ENCODE assay signal across 15 cellular contexts in genomic region chr2:68799615-68800400, GRCh38.
A peak's percentile ranks its signal among the peaks of the same experiment; 100 is the strongest.
DNase-seq lines count a peak whose midpoint lies in the region; ATAC-seq, FAIRE-seq and TF ChIP-seq lines count a peak whose summit lies in the region.
"Had no signal": no experiment of that assay in that cellular context is flagged by ENCODE, and none has a peak within 500 bp of the region (broad histone marks: within the 10 kb centered on the region; RNA-seq: fewer than 3 reads in every experiment).

No MANE protein-coding gene starts in this region.

- no peak for TF ChIP-seq CTCF in kidney (IDR thresholded peaks at IDR 0.05; ENCODE audit: borderline replicate concordance, extremely low read depth, insufficient read depth)
- TF ChIP-seq CTCF in osteocyte (IDR thresholded peaks at IDR 0.05): no peak

- no peak overlapping the region for H3K9ac ChIP-seq in kidney (ENCODE audit: low read length in 2 of 2)

- no peak for ATAC-seq in naive thymus-derived CD8-positive, alpha-beta T cell
- ATAC-seq in GM21825 (IDR thresholded peaks at IDR 0.05; ENCODE audit: unreplicated experiment): no peak
- ATAC-seq: Right ventricle myocardium inferior had no signal

- peak overlapping the region; percentile 35 for H3K27ac Mint-ChIP-seq in activated T-helper 2 cell treated with anti-CD3 and anti-CD28 coated beads, Interferon-gamma antibody, Interleukin-2, Interleukin-4, amounts not matched to agents 10 μg/mL and 5 μg/mL and 100 μg/mL, durations not matched to agents 14 hours and 24 hours and 36 hours
- peak overlapping the region in 9 of 10 donors; percentile 26 to 87 (median 82) for H3K27ac Mint-ChIP-seq in naive thymus-derived CD8-positive, alpha-beta T cell
- no peak overlapping the region for H3K27ac Mint-ChIP-seq in osteocyte (ENCODE audit: unreplicated experiment)

- no peaks in the 10 kb centered on the region for H3K9me3 ChIP-seq in kidney (ENCODE audit: control insufficient read depth in 1 of 2, low read length in 2 of 2)
- H3K9me3 ChIP-seq: right lobe of liver had no signal

- H3K4me1 ChIP-seq in kidney (ENCODE audit: control insufficient read depth in 1 of 2, insufficient read depth in 1 of 2, low read depth in 1 of 2, low read length in 2 of 2): peaks cover 0 to 2% of the 10 kb centered on the region in 2 donors
- H3K4me1 ChIP-seq: right lobe of liver had no signal

- POLR2A ChIA-PET in naive thymus-derived CD8-positive, alpha-beta T cell (lab: Charles Lee): interaction anchor here (0.6 kb wide), 1 partner anchor 10 kb away, joined by 3 read pairs; no protein-coding TSS in a partner anchor

- H3K4me3 Mint-ChIP-seq in activated T-helper 2 cell treated with anti-CD3 and anti-CD28 coated beads, Interferon-gamma antibody, Interleukin-2, Interleukin-4, amounts not matched to agents 10 μg/mL and 5 μg/mL and 100 μg/mL, durations not matched to agents 14 hours and 24 hours and 36 hours (ENCODE audit: low read depth): no peak overlapping the region
- H3K4me3 Mint-ChIP-seq in naive thymus-derived CD8-positive, alpha-beta T cell: peak overlapping the region in 1 of 10 donors; percentile 4
- no peak overlapping the region for H3K4me3 Mint-ChIP-seq in osteocyte (ENCODE audit: unreplicated experiment)

- peaks cover 31% of the 10 kb centered on the region for H3K4me1 Mint-ChIP-seq in activated T-helper 2 cell treated with anti-CD3 and anti-CD28 coated beads, Interferon-gamma antibody, Interleukin-2, Interleukin-4, amounts not matched to agents 10 μg/mL and 5 μg/mL and 100 μg/mL, durations not matched to agents 14 hours and 24 hours and 36 hours (ENCODE audit: low read depth)
- H3K4me1 Mint-ChIP-seq in naive thymus-derived CD8-positive, alpha-beta T cell: peaks cover 33 to 65% (median 57%) of the 10 kb centered on the region in 4 donors
- H3K4me1 Mint-ChIP-seq in osteocyte (ENCODE audit: unreplicated experiment): peaks cover 10% of the 10 kb centered on the region

- DNase-seq in COR-L47 (lab: John Stamatoyannopoulos, UW) (peak; percentile 7), NCI-H1417 (lab: John Stamatoyannopoulos, UW) (peak; percentile 59 to 93 (median 86)), kidney (no peak), SW 1271 (lab: John Stamatoyannopoulos, UW) (no peak), osteocyte (ENCODE audit: extremely low spot score, unreplicated experiment) (no peak)
- DNase-seq in activated T-helper 2 cell treated with anti-CD3 and anti-CD28 coated beads, Interferon-gamma antibody, Interleukin-2, Interleukin-4, amounts not matched to agents 10 μg/mL and 5 μg/mL and 100 μg/mL, durations not matched to agents 14 hours and 24 hours and 36 hours (ENCODE audit: low spot score): no peak
- DNase-seq in naive thymus-derived CD8-positive, alpha-beta T cell: no peak
- DNase-seq: activated CD4-positive, CD25-positive, alpha-beta regulatory T cell; activated gamma-delta T cell; Calu3; mesenchymal stem cell; NCI-H1048 had no signal

- H3K27me3 Mint-ChIP-seq in activated T-helper 2 cell treated with anti-CD3 and anti-CD28 coated beads, Interferon-gamma antibody, Interleukin-2, Interleukin-4, amounts not matched to agents 10 μg/mL and 5 μg/mL and 100 μg/mL, durations not matched to agents 14 hours and 24 hours and 36 hours (ENCODE audit: low read depth): no peaks in the 10 kb centered on the region
- H3K27me3 Mint-ChIP-seq in naive thymus-derived CD8-positive, alpha-beta T cell: no peaks in the 10 kb centered on the region
- peaks cover 22% of the 10 kb centered on the region for H3K27me3 Mint-ChIP-seq in osteocyte (ENCODE audit: unreplicated experiment)

- no peaks in the 10 kb centered on the region for H3K9me3 Mint-ChIP-seq in activated T-helper 2 cell treated with anti-CD3 and anti-CD28 coated beads, Interferon-gamma antibody, Interleukin-2, Interleukin-4, amounts not matched to agents 10 μg/mL and 5 μg/mL and 100 μg/mL, durations not matched to agents 14 hours and 24 hours and 36 hours
- H3K9me3 Mint-ChIP-seq in naive thymus-derived CD8-positive, alpha-beta T cell: peaks cover 0 to 3% (median 0%) of the 10 kb centered on the region in 9 donors
- H3K9me3 Mint-ChIP-seq in osteocyte (ENCODE audit: unreplicated experiment): no peaks in the 10 kb centered on the region

- intact Hi-C loops in activated T-helper 2 cell treated with anti-CD3 and anti-CD28 coated beads, Interferon-gamma antibody, Interleukin-2, Interleukin-4, amounts not matched to agents 10 μg/mL and 5 μg/mL and 100 μg/mL, durations not matched to agents 14 hours and 24 hours and 36 hours (cut with micrococcal nuclease): loop anchor here (2.0 to 5.0 kb wide), 2 partner anchors 29 to 37 kb away; no protein-coding TSS in a partner anchor
- intact Hi-C loops in kidney (cut with DNase I): no loop called here

- no peaks in the 10 kb centered on the region for H3K36me3 ChIP-seq in kidney (ENCODE audit: control insufficient read depth in 1 of 2, insufficient read depth in 2 of 2, low read length in 2 of 2)

- FAIRE-seq in kidney (lab: Jason Lieb, UNC): no peak

- peaks cover 60% of the 10 kb centered on the region for H3K36me3 Mint-ChIP-seq in activated T-helper 2 cell treated with anti-CD3 and anti-CD28 coated beads, Interferon-gamma antibody, Interleukin-2, Interleukin-4, amounts not matched to agents 10 μg/mL and 5 μg/mL and 100 μg/mL, durations not matched to agents 14 hours and 24 hours and 36 hours (ENCODE audit: low read depth)
- H3K36me3 Mint-ChIP-seq in naive thymus-derived CD8-positive, alpha-beta T cell: peaks cover 21 to 51% (median 33%) of the 10 kb centered on the region in 3 donors
- no peaks in the 10 kb centered on the region for H3K36me3 Mint-ChIP-seq in osteocyte (ENCODE audit: unreplicated experiment)

- H3K4me3 ChIP-seq in kidney (ENCODE audit: low read length in 2 of 2): no peak overlapping the region
- H3K4me3 ChIP-seq: right lobe of liver had no signal

- no peak overlapping the region for H3K27ac ChIP-seq in kidney (ENCODE audit: low read depth in 2 of 2, low read length in 2 of 2)
- H3K27ac ChIP-seq: right lobe of liver had no signal

Comparison
In these comparisons a context has a peak if more than half of its experiments do, and no peak if none do; other contexts are left out.
1. DNase-seq: peak in COR-L47 (single experiment) and NCI-H1417 (3 of 3); none in activated T-helper 2 cell treated with anti-CD3 and anti-CD28 coated beads, Interferon-gamma antibody, Interleukin-2, Interleukin-4, amounts not matched to agents 10 μg/mL and 5 μg/mL and 100 μg/mL, durations not matched to agents 14 hours and 24 hours and 36 hours (single experiment), naive thymus-derived CD8-positive, alpha-beta T cell (0 of 10), kidney (single experiment), SW 1271 (0 of 2) and osteocyte (single experiment).